In the genomic region with DNA sequence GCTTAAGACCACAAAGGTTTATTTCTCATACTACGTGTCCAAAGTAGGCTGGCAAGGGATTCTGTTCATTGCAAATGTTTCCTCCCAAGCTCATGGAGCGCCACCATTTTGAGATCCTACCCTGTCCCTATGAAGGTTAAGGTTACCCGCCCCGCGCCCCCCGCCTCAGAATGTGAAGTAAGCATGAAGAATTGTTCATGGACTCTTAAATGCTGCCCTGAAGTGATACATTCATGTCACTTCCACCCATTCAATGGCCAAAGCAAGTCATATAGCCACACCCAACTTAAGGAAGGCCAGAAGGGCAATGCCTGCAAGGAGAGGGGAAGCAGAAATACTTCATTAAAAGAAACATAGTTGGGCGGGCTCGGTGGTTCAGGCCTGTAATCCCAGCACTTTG, we compare ENCODE assay signal across 12 cellular contexts. TPM values are rescaled to one million over a fixed set of nuclear protein-coding genes. Genes with fewer than 3 reads are reported as not detected.
A peak's percentile ranks its signal among the peaks of the same experiment; 100 is the strongest.
DNase-seq lines count a peak whose midpoint lies in the region; ATAC-seq and TF ChIP-seq lines count a peak whose summit lies in the region.
"Had no signal": no experiment of that assay in that cellular context is flagged by ENCODE, and none has a peak within 500 bp of the region (broad histone marks: within the 10 kb centered on the region; RNA-seq: fewer than 3 reads in every experiment).

No MANE protein-coding gene starts in this region.

- H3K4me3 Mint-ChIP-seq in mesothelial cell of epicardium (peak overlapping the region; percentile 84), type B pancreatic cell (peak overlapping the region; percentile 94)

- DNase-seq in cardiac muscle cell (ENCODE audit: low read depth in 1 of 2, low spot score in 1 of 2) (no peak), Right ventricle myocardium inferior (ENCODE audit: missing footprints) (no peak), ascending aorta (ENCODE audit: low spot score in 2 of 2) (no peak), mesothelial cell of epicardium (ENCODE audit: low spot score in 2 of 2, unreplicated experiment in 2 of 2) (no peak), type B pancreatic cell (ENCODE audit: extremely low spot score, unreplicated experiment) (no peak)

- H3K9me3 Mint-ChIP-seq in mesothelial cell of epicardium (no peaks in the 10 kb centered on the region), type B pancreatic cell (no peaks in the 10 kb centered on the region)
- H3K9me3 Mint-ChIP-seq: CD8-positive, alpha-beta T cell had no signal

- H3K9me3 ChIP-seq in cardiac muscle cell (ENCODE audit: low read depth): no peaks in the 10 kb centered on the region
- no peaks in the 10 kb centered on the region for H3K9me3 ChIP-seq in ascending aorta

- H3K27me3 ChIP-seq in cardiac muscle cell: no peaks in the 10 kb centered on the region
- no peaks in the 10 kb centered on the region for H3K27me3 ChIP-seq in ascending aorta

- peaks cover 53% of the 10 kb centered on the region for H3K4me1 Mint-ChIP-seq in mesothelial cell of epicardium
- peaks cover 61% of the 10 kb centered on the region for H3K4me1 Mint-ChIP-seq in type B pancreatic cell (ENCODE audit: unreplicated experiment)

- peak overlapping the region; percentile 95 for H3K27ac Mint-ChIP-seq in mesothelial cell of epicardium
- peak overlapping the region; percentile 96 for H3K27ac Mint-ChIP-seq in type B pancreatic cell

- H3K4me1 ChIP-seq in cardiac muscle cell (ENCODE audit: low read depth): peaks cover 23% of the 10 kb centered on the region
- peaks cover 0 to 15% of the 10 kb centered on the region in 2 donors for H3K4me1 ChIP-seq in ascending aorta

- H3K36me3 ChIP-seq in cardiac muscle cell: no peaks in the 10 kb centered on the region
- no peaks in the 10 kb centered on the region for H3K36me3 ChIP-seq in ascending aorta

- TF ChIP-seq CTCF in cardiac muscle cell (IDR thresholded peaks at IDR 0.05; ENCODE audit: low read depth, low read length) (no peak), ascending aorta (IDR thresholded peaks at IDR 0.05) (no peak), mesothelial cell of epicardium (IDR thresholded peaks at IDR 0.05; ENCODE audit: unreplicated experiment) (no peak), type B pancreatic cell (conservative IDR thresholded peaks at IDR 0.05) (no peak)

- ATAC-seq in Right ventricle myocardium inferior (no peak), GM18868 (IDR thresholded peaks at IDR 0.05; ENCODE audit: unreplicated experiment) (no peak), GM18867 (IDR thresholded peaks at IDR 0.05; ENCODE audit: unreplicated experiment) (no peak), HG02798 (IDR thresholded peaks at IDR 0.05; ENCODE audit: poor library complexity, unreplicated experiment) (no peak)

- H3K4me3 ChIP-seq in cardiac muscle cell: no peak overlapping the region
- no peak overlapping the region for H3K4me3 ChIP-seq in ascending aorta

- H3K27ac ChIP-seq in cardiac muscle cell (peak overlapping the region; percentile 99), ascending aorta (peak overlapping the region; percentile 97)

- H3K27me3 Mint-ChIP-seq in mesothelial cell of epicardium (ENCODE audit: low read depth) (no peaks in the 10 kb centered on the region), type B pancreatic cell (no peaks in the 10 kb centered on the region)

- intact Hi-C loops in Right ventricle myocardium inferior (cut with DNase I): no loop called here
- intact Hi-C loops in ascending aorta (cut with DNase I): loop anchor here (2.0 to 10.0 kb wide), 3 partner anchors 164 to 280 kb away; partner anchors contain the start of genes HNRNPC and SUPT16H

- H3K36me3 Mint-ChIP-seq in mesothelial cell of epicardium (no peaks in the 10 kb centered on the region), type B pancreatic cell (no peaks in the 10 kb centered on the region)
- H3K36me3 Mint-ChIP-seq: CD8-positive, alpha-beta T cell had no signal

RNA-seq across cellular contexts. Expression of gene TMEM253, which starts 4.2 kb away (rescaled TPM):
- total RNA-seq in cardiac muscle cell (0.46 and 1.2 TPM in 2 replicates), Right ventricle myocardium inferior (0.41 TPM), ascending aorta (not detected), mesothelial cell of epicardium (1.3 to 1.9 TPM (median 1.6 TPM) in 3 replicates), type B pancreatic cell (ENCODE audit: low replicate concordance) (1.8 and 2.9 TPM in 2 replicates)
- polyA plus RNA-seq in cardiac muscle cell: 1.3 and 2.4 TPM in 2 replicates
- total RNA-seq: CD8-positive, alpha-beta T cell; dermis microvascular lymphatic vessel endothelial cell had no signal

RNA-seq across cellular contexts. Expression of gene ZNF219, which starts 6.6 kb away (rescaled TPM):
- total RNA-seq in cardiac muscle cell: 143 and 154 TPM in 2 replicates
- polyA plus RNA-seq in cardiac muscle cell: 49.5 and 77.0 TPM in 2 replicates
- total RNA-seq in Right ventricle myocardium inferior: 49.4 TPM
- 62.9 TPM for total RNA-seq in ascending aorta
- total RNA-seq in mesothelial cell of epicardium: 73.3 to 79.3 TPM (median 75.2 TPM) in 3 replicates
- total RNA-seq in type B pancreatic cell (ENCODE audit: low replicate concordance): 47.8 and 58.0 TPM in 2 replicates

RNA-seq across cellular contexts. Expression of gene ARHGEF40, which starts 35.0 kb away (rescaled TPM):
- total RNA-seq in cardiac muscle cell: 32.9 and 41.7 TPM in 2 replicates
- polyA plus RNA-seq in cardiac muscle cell: 26.4 and 31.6 TPM in 2 replicates
- 25.5 TPM for total RNA-seq in Right ventricle myocardium inferior
- total RNA-seq in ascending aorta: 64.8 TPM
- 83.2 to 96.2 TPM (median 83.5 TPM) in 3 replicates for total RNA-seq in mesothelial cell of epicardium
- 10.9 and 65.8 TPM in 2 replicates for total RNA-seq in type B pancreatic cell (ENCODE audit: low replicate concordance)

RNA-seq across cellular contexts. Expression of gene RNASE8, which starts 47.5 kb away (rescaled TPM):
- total RNA-seq in cardiac muscle cell (not detected in 2 replicates), Right ventricle myocardium inferior (not detected), ascending aorta (not detected), mesothelial cell of epicardium (not detected in 3 replicates), type B pancreatic cell (ENCODE audit: low replicate concordance) (not detected in 2 replicates)
- not detected in 2 replicates for polyA plus RNA-seq in cardiac muscle cell
- total RNA-seq: CD8-positive, alpha-beta T cell; dermis microvascular lymphatic vessel endothelial cell; mesenteric fat pad; NCI-H460 had no signal

RNA-seq across cellular contexts. Expression of gene OR5AU1, which starts 50.8 kb away (rescaled TPM):
- total RNA-seq in cardiac muscle cell (not detected in 2 replicates), Right ventricle myocardium inferior (not detected), ascending aorta (not detected), mesothelial cell of epicardium (not detected in 3 replicates), type B pancreatic cell (ENCODE audit: low replicate concordance) (0.17 TPM in 1 of 2 replicates, not detected in the other)
- polyA plus RNA-seq in cardiac muscle cell: not detected in 2 replicates
- total RNA-seq: CD8-positive, alpha-beta T cell; dermis microvascular lymphatic vessel endothelial cell; mesenteric fat pad; NCI-H460 had no signal
